ENCODE assay signal across 1 cellular context in the genomic region with DNA sequence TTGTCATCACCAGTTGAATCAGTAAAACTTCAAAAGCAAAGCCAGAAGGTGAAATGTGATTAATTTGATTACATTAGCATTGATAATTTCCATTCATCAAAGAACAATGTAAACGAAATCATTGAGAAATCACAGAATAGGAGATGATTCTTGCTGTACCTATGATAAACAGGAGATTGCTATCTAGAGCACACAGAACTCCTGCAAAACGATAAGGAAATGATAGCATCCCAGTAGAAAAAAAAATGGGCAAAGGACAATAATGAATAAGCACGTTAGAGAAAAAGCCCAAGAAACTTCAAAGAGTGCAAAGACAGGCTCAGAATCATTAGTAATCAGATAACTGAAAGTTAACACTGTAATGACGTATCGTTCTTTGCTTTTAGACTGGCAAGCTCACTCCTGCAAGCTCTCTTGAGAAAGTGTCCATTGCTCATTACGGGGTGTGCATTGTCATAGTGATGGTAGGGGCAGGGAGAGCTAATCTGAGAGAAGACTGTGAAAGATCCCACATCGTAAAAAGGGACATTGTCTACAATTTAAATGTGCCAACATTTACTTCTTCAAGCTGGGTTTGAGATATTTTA.
A peak's percentile ranks its signal among the peaks of the same experiment; 100 is the strongest.
TF ChIP-seq lines count a peak whose summit lies in the region.

No MANE protein-coding gene starts in this region.

TF ChIP-seq in A549, 52 proteins besides CTCF, POLR2A, EP300 and RAD21 (continued from another document):
- TF ChIP-seq, protein P1, sequence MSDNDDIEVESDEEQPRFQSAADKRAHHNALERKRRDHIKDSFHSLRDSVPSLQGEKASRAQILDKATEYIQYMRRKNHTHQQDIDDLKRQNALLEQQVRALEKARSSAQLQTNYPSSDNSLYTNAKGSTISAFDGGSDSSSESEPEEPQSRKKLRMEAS (IDR thresholded peaks at IDR 0.05), result 0 out of 2 replicates have a peak, but pooled peaks have one; percentile 15
- TF ChIP-seq HEYL (CRISPR knock-in tag; IDR thresholded peaks at IDR 0.05) (no peak), JUNB (IDR thresholded peaks at IDR 0.05) (peak; percentile 88), FOSL2 (IDR thresholded peaks at IDR 0.05) (peak; percentile 42), FOSL2 (CRISPR knock-in tag; IDR thresholded peaks at IDR 0.05) (peak; percentile 62), MAFK (IDR thresholded peaks at IDR 0.05; ENCODE audit: partially characterized antibody) (no peak), NR3C1 (IDR thresholded peaks at IDR 0.05) (no peak), ZNF302 (CRISPR knock-in tag; IDR thresholded peaks at IDR 0.05) (no peak)
- TF ChIP-seq, protein P2, sequence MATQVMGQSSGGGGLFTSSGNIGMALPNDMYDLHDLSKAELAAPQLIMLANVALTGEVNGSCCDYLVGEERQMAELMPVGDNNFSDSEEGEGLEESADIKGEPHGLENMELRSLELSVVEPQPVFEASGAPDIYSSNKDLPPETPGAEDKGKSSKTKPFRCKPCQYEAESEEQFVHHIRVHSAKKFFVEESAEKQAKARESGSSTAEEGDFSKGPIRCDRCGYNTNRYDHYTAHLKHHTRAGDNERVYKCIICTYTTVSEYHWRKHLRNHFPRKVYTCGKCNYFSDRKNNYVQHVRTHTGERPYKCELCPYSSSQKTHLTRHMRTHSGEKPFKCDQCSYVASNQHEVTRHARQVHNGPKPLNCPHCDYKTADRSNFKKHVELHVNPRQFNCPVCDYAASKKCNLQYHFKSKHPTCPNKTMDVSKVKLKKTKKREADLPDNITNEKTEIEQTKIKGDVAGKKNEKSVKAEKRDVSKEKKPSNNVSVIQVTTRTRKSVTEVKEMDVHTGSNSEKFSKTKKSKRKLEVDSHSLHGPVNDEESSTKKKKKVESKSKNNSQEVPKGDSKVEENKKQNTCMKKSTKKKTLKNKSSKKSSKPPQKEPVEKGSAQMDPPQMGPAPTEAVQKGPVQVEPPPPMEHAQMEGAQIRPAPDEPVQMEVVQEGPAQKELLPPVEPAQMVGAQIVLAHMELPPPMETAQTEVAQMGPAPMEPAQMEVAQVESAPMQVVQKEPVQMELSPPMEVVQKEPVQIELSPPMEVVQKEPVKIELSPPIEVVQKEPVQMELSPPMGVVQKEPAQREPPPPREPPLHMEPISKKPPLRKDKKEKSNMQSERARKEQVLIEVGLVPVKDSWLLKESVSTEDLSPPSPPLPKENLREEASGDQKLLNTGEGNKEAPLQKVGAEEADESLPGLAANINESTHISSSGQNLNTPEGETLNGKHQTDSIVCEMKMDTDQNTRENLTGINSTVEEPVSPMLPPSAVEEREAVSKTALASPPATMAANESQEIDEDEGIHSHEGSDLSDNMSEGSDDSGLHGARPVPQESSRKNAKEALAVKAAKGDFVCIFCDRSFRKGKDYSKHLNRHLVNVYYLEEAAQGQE (IDR thresholded peaks at IDR 0.05), result no peak
- TF ChIP-seq, protein P3, sequence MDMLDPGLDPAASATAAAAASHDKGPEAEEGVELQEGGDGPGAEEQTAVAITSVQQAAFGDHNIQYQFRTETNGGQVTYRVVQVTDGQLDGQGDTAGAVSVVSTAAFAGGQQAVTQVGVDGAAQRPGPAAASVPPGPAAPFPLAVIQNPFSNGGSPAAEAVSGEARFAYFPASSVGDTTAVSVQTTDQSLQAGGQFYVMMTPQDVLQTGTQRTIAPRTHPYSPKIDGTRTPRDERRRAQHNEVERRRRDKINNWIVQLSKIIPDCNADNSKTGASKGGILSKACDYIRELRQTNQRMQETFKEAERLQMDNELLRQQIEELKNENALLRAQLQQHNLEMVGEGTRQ (IDR thresholded peaks at IDR 0.05), result no peak
